9 cellular contexts compared by ENCODE assay signal in genomic region chr12:121133838-121134237, GRCh38. TPM values are rescaled to one million over a fixed set of nuclear protein-coding genes. Genes with fewer than 3 reads are reported as not detected.
DNase-seq lines count a peak whose midpoint lies in the region; ATAC-seq and TF ChIP-seq lines count a peak whose summit lies in the region.
"Had no signal": no experiment of that assay in that cellular context is flagged by ENCODE, and none has a peak within 500 bp of the region (broad histone marks: within the 10 kb centered on the region; RNA-seq: fewer than 3 reads in every experiment).

No MANE protein-coding gene starts in this region.

- H3K4me3 ChIP-seq in ACC112 (ENCODE audit: low read depth, low read length) (peak overlapping the region; percentile 77), HEK293 (ENCODE audit: low read depth, low read length) (no peak overlapping the region)

- no peak for TF ChIP-seq CTCF in HEK293 (tag by site-specific recombination; IDR thresholded peaks at IDR 0.05)

- CTCF ChIA-PET in HEK293 (lab: Yijun Ruan, JAX), result no interaction called here

- no peak for ATAC-seq in memory B cell (ENCODE audit: low read depth)
- no peak for ATAC-seq in HG03378 (IDR thresholded peaks at IDR 0.05; ENCODE audit: unreplicated experiment)

- intact Hi-C loops in activated T-helper 2 cell treated with anti-CD3 and anti-CD28 coated beads, Interferon-gamma antibody, Interleukin-2, Interleukin-4, amounts not matched to agents 10 μg/mL and 5 μg/mL and 100 μg/mL, durations not matched to agents 14 hours and 24 hours and 36 hours (cut with micrococcal nuclease), result loop anchor here (2.0 kb wide), 1 partner anchor 77 kb away; the partner anchor contains the start of gene P2RX4

- H3K36me3 ChIP-seq in ACC112 (ENCODE audit: insufficient read depth, low read length) (no peaks in the 10 kb centered on the region), HEK293 (ENCODE audit: control insufficient read depth in 2 of 2, insufficient read depth in 1 of 2, low read length in 2 of 2) (no peaks in the 10 kb centered on the region)

- no peaks in the 10 kb centered on the region for H3K79me2 ChIP-seq in ACC112 (ENCODE audit: control insufficient read depth, insufficient read depth, low read length, unreplicated experiment)

- H2AFZ ChIP-seq in ACC112 (ENCODE audit: low read length, unreplicated experiment), result peak overlapping the region; percentile 84

- no peaks in the 10 kb centered on the region for H3K27me3 ChIP-seq in ACC112 (ENCODE audit: insufficient read depth, low read length)

- no peaks in the 10 kb centered on the region for H3K27me3 Mint-ChIP-seq in activated T-helper 2 cell treated with anti-CD3 and anti-CD28 coated beads, Interferon-gamma antibody, Interleukin-2, Interleukin-4, amounts not matched to agents 10 μg/mL and 5 μg/mL and 100 μg/mL, durations not matched to agents 14 hours and 24 hours and 36 hours (ENCODE audit: low read depth)
- no peaks in the 10 kb centered on the region for H3K27me3 Mint-ChIP-seq in memory B cell

- H3K4me3 Mint-ChIP-seq in activated T-helper 2 cell treated with anti-CD3 and anti-CD28 coated beads, Interferon-gamma antibody, Interleukin-2, Interleukin-4, amounts not matched to agents 10 μg/mL and 5 μg/mL and 100 μg/mL, durations not matched to agents 14 hours and 24 hours and 36 hours (ENCODE audit: low read depth), result peak overlapping the region; percentile 83
- peak overlapping the region; percentile 43 for H3K4me3 Mint-ChIP-seq in memory B cell

- DNase-seq in activated T-helper 2 cell treated with anti-CD3 and anti-CD28 coated beads, Interferon-gamma antibody, Interleukin-2, Interleukin-4, amounts not matched to agents 10 μg/mL and 5 μg/mL and 100 μg/mL, durations not matched to agents 14 hours and 24 hours and 36 hours (ENCODE audit: low spot score), result no peak
- no peak for DNase-seq in memory B cell (ENCODE audit: low spot score in 2 of 2)
- DNase-seq in NCI-H524 treated with DMSO at 0.1 percent for 48 hours (lab: John Stamatoyannopoulos, UW), result no peak
- no peak for DNase-seq in NCI-H345 (lab: John Stamatoyannopoulos, UW)
- no peak for DNase-seq in stimulated activated CD4-positive, alpha-beta T cell treated with anti-CD3 and anti-CD28 coated beads, Interleukin-4, amount 100 ng/mL, for 4 hours
- DNase-seq: stimulated activated CD4-positive, alpha-beta T cell treated with anti-CD3 and anti-CD28 coated beads, Interleukin-2, amount 100 ng/mL, for 48 hours had no signal

- POLR2A ChIA-PET in HEK293 (lab: Yijun Ruan, JAX), result no interaction called here

- peaks cover 19% of the 10 kb centered on the region for H3K36me3 Mint-ChIP-seq in activated T-helper 2 cell treated with anti-CD3 and anti-CD28 coated beads, Interferon-gamma antibody, Interleukin-2, Interleukin-4, amounts not matched to agents 10 μg/mL and 5 μg/mL and 100 μg/mL, durations not matched to agents 14 hours and 24 hours and 36 hours (ENCODE audit: low read depth)
- H3K36me3 Mint-ChIP-seq in memory B cell, result peaks cover 2% of the 10 kb centered on the region

- peaks cover 4% of the 10 kb centered on the region for H3K9me3 Mint-ChIP-seq in activated T-helper 2 cell treated with anti-CD3 and anti-CD28 coated beads, Interferon-gamma antibody, Interleukin-2, Interleukin-4, amounts not matched to agents 10 μg/mL and 5 μg/mL and 100 μg/mL, durations not matched to agents 14 hours and 24 hours and 36 hours
- H3K9me3 Mint-ChIP-seq in memory B cell, result peaks cover 2% of the 10 kb centered on the region

- H3K4me1 ChIP-seq in ACC112 (ENCODE audit: control insufficient read depth, insufficient read depth, low read length, unreplicated experiment) (peaks cover 9% of the 10 kb centered on the region), HEK293 (ENCODE audit: control insufficient read depth, insufficient read depth, low read length) (no peaks in the 10 kb centered on the region)

- H3K27ac Mint-ChIP-seq in activated T-helper 2 cell treated with anti-CD3 and anti-CD28 coated beads, Interferon-gamma antibody, Interleukin-2, Interleukin-4, amounts not matched to agents 10 μg/mL and 5 μg/mL and 100 μg/mL, durations not matched to agents 14 hours and 24 hours and 36 hours, result peak overlapping the region; percentile 73
- no peak overlapping the region for H3K27ac Mint-ChIP-seq in memory B cell

- H3K9me3 ChIP-seq in HEK293 (ENCODE audit: control insufficient read depth, insufficient read depth, low read depth, low read length), result no peaks in the 10 kb centered on the region

- H3K27ac ChIP-seq in ACC112 (ENCODE audit: low read depth, low read length) (peak overlapping the region; percentile 29; the same call in 1 of the 2 replicates), HEK293 (ENCODE audit: extremely low read depth, low read depth, low read length) (no peak overlapping the region)

- H3K4me1 Mint-ChIP-seq in activated T-helper 2 cell treated with anti-CD3 and anti-CD28 coated beads, Interferon-gamma antibody, Interleukin-2, Interleukin-4, amounts not matched to agents 10 μg/mL and 5 μg/mL and 100 μg/mL, durations not matched to agents 14 hours and 24 hours and 36 hours (ENCODE audit: low read depth), result peaks cover 55% of the 10 kb centered on the region
- H3K4me1 Mint-ChIP-seq in memory B cell, result peaks cover 41% of the 10 kb centered on the region

TF ChIP-seq in HEK293, 187 proteins besides CTCF, POLR2A, EP300 and RAD21:
- TF ChIP-seq ZNF146 (tag by site-specific recombination; IDR thresholded peaks at IDR 0.05) (peak; percentile 92), ZNF302 (tag by site-specific recombination; IDR thresholded peaks at IDR 0.05; ENCODE audit: low read depth) (no peak), ZNF473 (tag by site-specific recombination; IDR thresholded peaks at IDR 0.05) (no peak), ZNF600 (tag by site-specific recombination; IDR thresholded peaks at IDR 0.05) (no peak)

RNA-seq across cellular contexts. Expression of gene P2RX7, which starts 1.2 kb away (rescaled TPM):
- 6.5 and 6.6 TPM in 2 replicates for total RNA-seq in activated T-helper 2 cell treated with anti-CD3 and anti-CD28 coated beads, Interferon-gamma antibody, Interleukin-2, Interleukin-4, amounts not matched to agents 10 μg/mL and 5 μg/mL and 100 μg/mL, durations not matched to agents 14 hours and 24 hours and 36 hours
